1 cellular context compared by ENCODE assay signal in the genomic region with DNA sequence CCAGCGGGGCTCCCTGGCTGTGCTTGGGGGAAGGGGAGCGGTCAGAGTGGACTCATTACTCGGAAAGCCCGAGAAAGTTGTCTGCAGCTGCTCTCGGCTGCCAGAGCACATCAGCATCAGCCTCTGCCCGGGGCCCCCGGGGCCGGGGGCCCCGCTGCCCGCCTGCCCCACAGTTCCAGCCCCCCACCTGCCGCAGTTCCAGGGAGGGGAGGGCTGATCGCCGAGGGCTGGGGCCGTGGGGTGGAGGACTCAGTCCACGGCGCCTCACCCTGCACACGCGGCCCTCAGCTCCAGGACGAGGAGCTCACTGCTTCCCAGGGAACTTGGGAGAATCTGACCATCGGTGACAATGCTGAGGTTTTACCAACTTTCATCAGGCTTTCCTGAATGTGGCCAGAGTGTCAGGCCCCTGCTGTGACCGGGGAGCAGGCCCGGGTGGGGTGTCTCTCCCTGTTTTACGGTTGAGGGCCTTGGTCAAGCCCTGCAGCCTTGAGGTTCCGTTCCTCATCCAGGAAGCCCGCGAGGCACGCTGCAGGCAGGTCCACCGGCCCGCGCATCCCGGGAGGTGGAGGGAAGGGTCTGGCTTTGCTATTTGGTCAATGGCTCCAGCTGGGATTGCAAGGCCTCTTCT.
TF ChIP-seq lines count a peak whose summit lies in the region.

No MANE protein-coding gene starts in this region.

TF ChIP-seq in SK-N-SH, 30 proteins besides CTCF, POLR2A, EP300 and RAD21 (continued from another document):
- TF ChIP-seq, protein P1, sequence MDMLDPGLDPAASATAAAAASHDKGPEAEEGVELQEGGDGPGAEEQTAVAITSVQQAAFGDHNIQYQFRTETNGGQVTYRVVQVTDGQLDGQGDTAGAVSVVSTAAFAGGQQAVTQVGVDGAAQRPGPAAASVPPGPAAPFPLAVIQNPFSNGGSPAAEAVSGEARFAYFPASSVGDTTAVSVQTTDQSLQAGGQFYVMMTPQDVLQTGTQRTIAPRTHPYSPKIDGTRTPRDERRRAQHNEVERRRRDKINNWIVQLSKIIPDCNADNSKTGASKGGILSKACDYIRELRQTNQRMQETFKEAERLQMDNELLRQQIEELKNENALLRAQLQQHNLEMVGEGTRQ (IDR thresholded peaks at IDR 0.05; ENCODE audit: borderline replicate concordance, low read depth, low read length) = no peak
- no peak for TF ChIP-seq RXRA (IDR thresholded peaks at IDR 0.05; ENCODE audit: borderline replicate concordance, low read depth)
- TF ChIP-seq GATA2 (CRISPR knock-in tag; IDR thresholded peaks at IDR 0.05) = no peak
- TF ChIP-seq EZH2phosphoT487 (IDR thresholded peaks at IDR 0.05; ENCODE audit: borderline replicate concordance, low read depth) = no peak
- TF ChIP-seq TEAD4 (IDR thresholded peaks at IDR 0.05; ENCODE audit: borderline replicate concordance, insufficient read depth) = no peak
- no peak for TF ChIP-seq YY1 (IDR thresholded peaks at IDR 0.05; ENCODE audit: low read depth)
- TF ChIP-seq ELF1 (IDR thresholded peaks at IDR 0.05) = no peak
- no peak for TF ChIP-seq RCOR1 (IDR thresholded peaks at IDR 0.05; ENCODE audit: low read length)
- TF ChIP-seq SMC3 (IDR thresholded peaks at IDR 0.05; ENCODE audit: low read depth, low read length) = no peak
- TF ChIP-seq NFIC (IDR thresholded peaks at IDR 0.05; ENCODE audit: borderline replicate concordance) = no peak
- TF ChIP-seq POLR2AphosphoS5 (IDR thresholded peaks at IDR 0.05; ENCODE audit: low read depth, low read length) = no peak
